In genomic region chr5:98905857-98906688, GRCh38 we compare ENCODE assay signal across 9 cellular contexts. TPM values are rescaled to one million over a fixed set of nuclear protein-coding genes. Genes with fewer than 3 reads are reported as not detected.
A peak's percentile ranks its signal among the peaks of the same experiment; 100 is the strongest.
DNase-seq lines count a peak whose midpoint lies in the region; ATAC-seq and TF ChIP-seq lines count a peak whose summit lies in the region.
"Had no signal": no experiment of that assay in that cellular context is flagged by ENCODE, and none has a peak within 500 bp of the region (broad histone marks: within the 10 kb centered on the region; RNA-seq: fewer than 3 reads in every experiment).

No MANE protein-coding gene starts in this region.

- H3K9me3 ChIP-seq in cardiac muscle cell (ENCODE audit: low read depth) (no peaks in the 10 kb centered on the region), OCI-LY3 (ENCODE audit: insufficient read depth, low read length) (no peaks in the 10 kb centered on the region)
- H3K9me3 ChIP-seq: HAP-1 had no signal

- no peak overlapping the region for H3K4me2 ChIP-seq in OCI-LY3 (ENCODE audit: low read length)

- H3K4me1 ChIP-seq in cardiac muscle cell (ENCODE audit: low read depth) (no peaks in the 10 kb centered on the region), OCI-LY3 (ENCODE audit: low read length) (peaks cover 22% of the 10 kb centered on the region)

- peaks cover 68% of the 10 kb centered on the region for H3K36me3 Mint-ChIP-seq in effector memory CD8-positive, alpha-beta T cell (ENCODE audit: insufficient read depth)
- H3K36me3 Mint-ChIP-seq in nephron (ENCODE audit: low read depth), result peaks cover 24% of the 10 kb centered on the region

- no peaks in the 10 kb centered on the region for H3K9me3 Mint-ChIP-seq in effector memory CD8-positive, alpha-beta T cell
- H3K9me3 Mint-ChIP-seq in nephron, result no peaks in the 10 kb centered on the region

- H3K4me1 Mint-ChIP-seq in effector memory CD8-positive, alpha-beta T cell (ENCODE audit: low read depth in 2 of 2), result peaks cover 19 to 40% of the 10 kb centered on the region in 2 donors
- no peaks in the 10 kb centered on the region for H3K4me1 Mint-ChIP-seq in nephron

- DNase-seq in cardiac muscle cell (ENCODE audit: low read depth in 1 of 2, low spot score in 1 of 2) (peak; percentile 31 to 66), cardiac septum (ENCODE audit: low spot score) (no peak), nucleus accumbens (lab: John Stamatoyannopoulos, UW) (no peak)
- DNase-seq in effector memory CD8-positive, alpha-beta T cell, result no peak
- no peak for DNase-seq in stimulated activated CD4-positive, alpha-beta T cell treated with anti-CD3 and anti-CD28 coated beads, Interleukin-2, amount 100 ng/mL, for 48 hours

- peaks cover 83% of the 10 kb centered on the region for H3K79me2 ChIP-seq in OCI-LY3 (ENCODE audit: low read length)

- peak overlapping the region; percentile 37 for H3K27ac ChIP-seq in cardiac muscle cell
- H3K27ac ChIP-seq in OCI-LY3 (ENCODE audit: low read length), result 0 out of 2 replicates have a peak overlapping the region, but pooled peaks have one; percentile 21

- H3K27me3 Mint-ChIP-seq in effector memory CD8-positive, alpha-beta T cell, result no peaks in the 10 kb centered on the region
- no peaks in the 10 kb centered on the region for H3K27me3 Mint-ChIP-seq in nephron (ENCODE audit: low read depth)

- H3K9ac ChIP-seq in OCI-LY3 (ENCODE audit: low read length), result no peak overlapping the region

- TF ChIP-seq CTCF in cardiac muscle cell (IDR thresholded peaks at IDR 0.05; ENCODE audit: low read depth, low read length), result peak; percentile 61
- TF ChIP-seq CTCF in OCI-LY3 (IDR thresholded peaks at IDR 0.05; ENCODE audit: low read depth, low read length), result peak; percentile 72
- peak; percentile 61 to 87 (median 77) for TF ChIP-seq CTCF in nephron (IDR thresholded peaks at IDR 0.05; ENCODE audit: unreplicated experiment in 3 of 3)

- H3K27ac Mint-ChIP-seq in effector memory CD8-positive, alpha-beta T cell, result peak overlapping the region; percentile 25 to 34
- H3K27ac Mint-ChIP-seq in nephron, result no peak overlapping the region

- no peaks in the 10 kb centered on the region for H3K27me3 ChIP-seq in cardiac muscle cell
- no peaks in the 10 kb centered on the region for H3K27me3 ChIP-seq in OCI-LY3 (ENCODE audit: low read depth, low read length)

- H4K20me1 ChIP-seq in OCI-LY3 (ENCODE audit: insufficient read depth, low read length), result peaks cover 16% of the 10 kb centered on the region

- H3K4me3 Mint-ChIP-seq in effector memory CD8-positive, alpha-beta T cell, result peak overlapping the region in 1 of 2 donors; percentile 2
- no peak overlapping the region for H3K4me3 Mint-ChIP-seq in nephron

- no peak overlapping the region for H2AFZ ChIP-seq in OCI-LY3 (ENCODE audit: low read depth, low read length)

- intact Hi-C loops in cardiac septum (cut with DNase I), result loop anchor here (2.0 kb wide), 2 partner anchors 127 to 155 kb away; no protein-coding TSS in a partner anchor

- H3K36me3 ChIP-seq in cardiac muscle cell (peaks cover 24% of the 10 kb centered on the region), OCI-LY3 (replicated peaks; ENCODE audit: low read depth, low read length) (peaks cover 37% of the 10 kb centered on the region)

- H3K4me3 ChIP-seq in cardiac muscle cell (no peak overlapping the region), OCI-LY3 (ENCODE audit: low read length) (no peak overlapping the region)
- H3K4me3 ChIP-seq: HAP-1 had no signal

- ATAC-seq in HG02798 (IDR thresholded peaks at IDR 0.05; ENCODE audit: poor library complexity, unreplicated experiment), result peak; percentile 70
- ATAC-seq in effector memory CD8-positive, alpha-beta T cell (replicated peaks), result peak; percentile 75

RNA-seq across cellular contexts. Expression of gene CHD1, which starts 22.7 kb away (rescaled TPM):
- total RNA-seq in cardiac muscle cell (27.9 and 47.2 TPM in 2 replicates), cardiac septum (16.8 TPM)
- polyA plus RNA-seq in cardiac muscle cell, result 11.4 and 18.2 TPM in 2 replicates

Comparison
In these comparisons a context has a peak if more than half of its experiments do, and no peak if none do; other contexts are left out.
1. DNase-seq: peak in cardiac muscle cell (2 of 2); none in cardiac septum (single experiment), effector memory CD8-positive, alpha-beta T cell (0 of 3), nucleus accumbens (0 of 56) and stimulated activated CD4-positive, alpha-beta T cell treated with anti-CD3 and anti-CD28 coated beads, Interleukin-2, amount 100 ng/mL, for 48 hours (0 of 2).
2. H3K27ac Mint-ChIP-seq: peak in effector memory CD8-positive, alpha-beta T cell (2 of 2); none in nephron (0 of 3).
3. Peak in every context shown above with its lines, with median percentiles within 50 percentile points of each other: CTCF ChIP-seq.